9 cellular contexts compared by ENCODE assay signal in the genomic region with DNA sequence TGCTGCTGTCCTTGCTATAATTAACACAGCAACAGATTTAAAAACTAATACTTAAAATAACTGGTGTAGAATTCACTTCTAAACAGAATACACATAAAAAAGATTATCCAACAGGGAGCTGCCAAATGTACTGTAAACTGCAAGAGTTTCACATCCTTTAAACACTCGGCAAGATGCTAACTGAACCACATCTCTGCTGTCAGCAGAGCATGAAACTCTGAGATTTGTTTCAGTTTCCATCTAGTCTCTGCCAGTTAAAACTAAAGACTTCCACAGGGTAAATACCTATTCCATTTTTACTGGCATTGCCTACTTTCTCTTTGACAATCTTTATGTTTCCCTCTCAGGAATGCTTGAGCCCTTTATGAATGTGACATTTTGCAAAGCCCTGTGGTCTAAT.
DNase-seq lines count a peak whose midpoint lies in the region; ATAC-seq and TF ChIP-seq lines count a peak whose summit lies in the region.
"Had no signal": no experiment of that assay in that cellular context is flagged by ENCODE, and none has a peak within 500 bp of the region (broad histone marks: within the 10 kb centered on the region; RNA-seq: fewer than 3 reads in every experiment).

No MANE protein-coding gene starts in this region.

- H3K27me3 Mint-ChIP-seq in Calu3 (ENCODE audit: unreplicated experiment) (no peaks in the 10 kb centered on the region), T-helper 17 cell (no peaks in the 10 kb centered on the region)
- H3K27me3 Mint-ChIP-seq in activated T-cell treated with anti-CD3 and anti-CD28 coated beads, Interleukin-2, amount 50 U/mL, for 72 hours (ENCODE audit: low read depth), result no peaks in the 10 kb centered on the region
- H3K27me3 Mint-ChIP-seq: CD8-positive, alpha-beta memory T cell had no signal

- peak; percentile 99 for ATAC-seq in GM19328 (IDR thresholded peaks at IDR 0.05; ENCODE audit: unreplicated experiment)
- peak; percentile 100 for ATAC-seq in HG03025 (IDR thresholded peaks at IDR 0.05; ENCODE audit: low FRiP score, unreplicated experiment)
- ATAC-seq in T-helper 17 cell, result peak; percentile 46
- no peak for ATAC-seq in activated T-cell treated with anti-CD3 and anti-CD28 coated beads, Interleukin-2, amount 50 U/mL, for 72 hours (replicated peaks in 1 of 2)

- no TSS peak for BruUV-seq in Calu3 (replicated peaks; lab: Mats Ljungman, UMichigan)

- TF ChIP-seq CTCF in Calu3 (IDR thresholded peaks at IDR 0.05; ENCODE audit: unreplicated experiment), result no peak

- no peaks in the 10 kb centered on the region for H3K9me3 ChIP-seq in T-helper 17 cell (ENCODE audit: control insufficient read depth, low read length, poor library complexity, severe bottlenecking)

- CTCF ChIA-PET in Calu3 (lab: Charles Lee), result no interaction called here

- DNase-seq in Calu3, result no peak
- DNase-seq in T-helper 17 cell, result no peak
- no peak for DNase-seq in activated T-cell treated with anti-CD3 and anti-CD28 coated beads, Interleukin-2, amount 50 U/mL, for 72 hours
- DNase-seq in activated T-cell treated with anti-CD3 and anti-CD28 coated beads, Interleukin-2, amount 50 U/mL, for 48 hours, result no peak
- no peak for DNase-seq in AML-193 (lab: John Stamatoyannopoulos, UW)
- DNase-seq in SW480 (ENCODE audit: low spot score), result no peak
- DNase-seq: CD8-positive, alpha-beta memory T cell had no signal

- H3K27ac Mint-ChIP-seq in Calu3 (ENCODE audit: unreplicated experiment), result peak overlapping the region; percentile 90
- no peak overlapping the region for H3K27ac Mint-ChIP-seq in T-helper 17 cell
- H3K27ac Mint-ChIP-seq in activated T-cell treated with anti-CD3 and anti-CD28 coated beads, Interleukin-2, amount 50 U/mL, for 72 hours, result no peak overlapping the region
- H3K27ac Mint-ChIP-seq: CD8-positive, alpha-beta memory T cell had no signal

- H3K9me3 Mint-ChIP-seq in Calu3 (ENCODE audit: low read depth, unreplicated experiment), result peaks cover 8% of the 10 kb centered on the region
- no peaks in the 10 kb centered on the region for H3K9me3 Mint-ChIP-seq in activated T-cell treated with anti-CD3 and anti-CD28 coated beads, Interleukin-2, amount 50 U/mL, for 72 hours

- H3K4me1 Mint-ChIP-seq in Calu3 (ENCODE audit: low read depth, unreplicated experiment) (peaks cover 36% of the 10 kb centered on the region), T-helper 17 cell (no peaks in the 10 kb centered on the region)
- H3K4me1 Mint-ChIP-seq in activated T-cell treated with anti-CD3 and anti-CD28 coated beads, Interleukin-2, amount 50 U/mL, for 72 hours (ENCODE audit: low read depth), result no peaks in the 10 kb centered on the region
- H3K4me1 Mint-ChIP-seq: CD8-positive, alpha-beta memory T cell had no signal

- H3K36me3 Mint-ChIP-seq in Calu3 (ENCODE audit: insufficient read depth, unreplicated experiment) (peaks cover 10% of the 10 kb centered on the region), T-helper 17 cell (ENCODE audit: low read depth) (no peaks in the 10 kb centered on the region)
- H3K36me3 Mint-ChIP-seq in activated T-cell treated with anti-CD3 and anti-CD28 coated beads, Interleukin-2, amount 50 U/mL, for 72 hours (ENCODE audit: insufficient read depth in 2 of 2), result no peaks in the 10 kb centered on the region
- H3K36me3 Mint-ChIP-seq: CD8-positive, alpha-beta memory T cell had no signal

- intact Hi-C loops in Calu3 (cut with micrococcal nuclease; ENCODE audit: unreplicated experiment), result loop anchor here (5.0 kb wide), 1 partner anchor 48 kb away; no protein-coding TSS in a partner anchor

- H3K4me3 Mint-ChIP-seq in Calu3 (ENCODE audit: low read depth, unreplicated experiment), result peak overlapping the region; percentile 20
- no peak overlapping the region for H3K4me3 Mint-ChIP-seq in T-helper 17 cell
- H3K4me3 Mint-ChIP-seq in activated T-cell treated with anti-CD3 and anti-CD28 coated beads, Interleukin-2, amount 50 U/mL, for 72 hours, result no peak overlapping the region
- H3K4me3 Mint-ChIP-seq: CD8-positive, alpha-beta memory T cell had no signal

Comparison
In these comparisons a context has a peak if more than half of its experiments do, and no peak if none do; other contexts are left out.
1. ATAC-seq: peak in GM19328 (single experiment), HG03025 (single experiment) and T-helper 17 cell (single experiment); none in activated T-cell treated with anti-CD3 and anti-CD28 coated beads, Interleukin-2, amount 50 U/mL, for 72 hours (0 of 2).